Comparison of ENCODE assay signal across 20 cellular contexts in genomic region chr6:116568111-116568510, GRCh38. TPM values are rescaled to one million over a fixed set of nuclear protein-coding genes. Genes with fewer than 3 reads are reported as not detected.
DNase-seq lines count a peak whose midpoint lies in the region; ATAC-seq, FAIRE-seq and TF ChIP-seq lines count a peak whose summit lies in the region.
"Had no signal": no experiment of that assay in that cellular context is flagged by ENCODE, and none has a peak within 500 bp of the region (broad histone marks: within the 10 kb centered on the region; RNA-seq: fewer than 3 reads in every experiment).

No MANE protein-coding gene starts in this region.

- peak overlapping the region; percentile 16 for H3K4me2 ChIP-seq in GM23248 (ENCODE audit: unreplicated experiment)
- H3K4me2 ChIP-seq in endothelial cell of umbilical vein (ENCODE audit: insufficient read depth, low read length), result peak overlapping the region; percentile 16

- BruUV-seq in endothelial cell of umbilical vein (replicated peaks; lab: Mats Ljungman, UMichigan), result no TSS peak

- peaks cover 35% of the 10 kb centered on the region for H3K79me2 ChIP-seq in GM23248 (ENCODE audit: insufficient read depth)
- H3K79me2 ChIP-seq in endothelial cell of umbilical vein (ENCODE audit: control insufficient read depth, insufficient read depth, low read length), result peaks cover 28% of the 10 kb centered on the region

- H3K4me1 ChIP-seq in GM23248 (ENCODE audit: insufficient read depth) (peaks cover 39% of the 10 kb centered on the region), endothelial cell of umbilical vein (ENCODE audit: control insufficient read depth, extremely low read depth, insufficient read depth, low read length) (peaks cover 31% of the 10 kb centered on the region), small intestine (ENCODE audit: control insufficient read depth in 2 of 2, insufficient read depth in 1 of 2, low read depth in 1 of 2, low read length in 1 of 2) (peaks cover 0 to 2% of the 10 kb centered on the region in 2 donors)

- no peaks in the 10 kb centered on the region for H3K9me1 ChIP-seq in endothelial cell of umbilical vein (replicated peaks; ENCODE audit: control insufficient read depth, extremely low read depth, insufficient read depth, low read length)

- no peak for ATAC-seq in HG02610 (IDR thresholded peaks at IDR 0.05; ENCODE audit: unreplicated experiment)

- no peak for TF ChIP-seq POLR2A in endothelial cell of umbilical vein (IDR thresholded peaks at IDR 0.05; ENCODE audit: low read depth, low read length)

- dilution Hi-C loops in endothelial cell of umbilical vein (cut with MboI; ENCODE audit: extremely low pct_ligation_motif_present, low sequenced_read_pairs), result no loop called here

- peak overlapping the region; percentile 20; the same call in 1 of the 2 replicates for H3K9ac ChIP-seq in GM23248
- no peak overlapping the region for H3K9ac ChIP-seq in endothelial cell of umbilical vein (replicated peaks; ENCODE audit: extremely low read depth, insufficient read depth, low read length)

- CTCF ChIA-PET in endothelial cell of umbilical vein (lab: Charles Lee), result interaction anchor here (2.1 kb wide), 1 partner anchor 10 kb away, joined by 5 read pairs; no protein-coding TSS in a partner anchor

- intact Hi-C loops in endothelial cell of umbilical vein (cut with micrococcal nuclease), result no loop called here

- DNase-seq in AG08396 (ENCODE audit: low spot score), result peak; percentile 37
- peak; percentile 80 for DNase-seq in GM23248
- DNase-seq in endothelial cell of umbilical vein (ENCODE audit: low read depth, low spot score), result no peak
- peak; percentile 46 for DNase-seq in iris pigment epithelial cell (ENCODE audit: low read depth)
- no peak for DNase-seq in small intestine
- DNase-seq in NCI-H1417 (lab: John Stamatoyannopoulos, UW), result no peak
- DNase-seq in activated CD4-positive, alpha-beta T cell treated with anti-CD3 and anti-CD28 coated beads, Interleukin-2, amount 50 U/mL, for 1 hour, result no peak
- DNase-seq: C1 segment of cervical spinal cord, DMS79 treated with DMSO at 0.1 percent for 48 hours, NCI-H1105 treated with DMSO at 0.1 percent for 48 hours, NCI-H187, NCI-H2107, NCI-H510A treated with DMSO at 0.1 percent for 48 hours, NCI-H774, SHP77 treated with DMSO at 0.1 percent for 48 hours had no signal

- H3K4me3 ChIP-seq in GM23248 (no peak overlapping the region), endothelial cell of umbilical vein (replicated peaks in 1 of 3; ENCODE audit: insufficient read depth in 1 of 3, low read depth in 1 of 3, low read length in 3 of 3) (no peak overlapping the region), small intestine (ENCODE audit: low read depth in 1 of 2, low read length in 2 of 2) (no peak overlapping the region)

- no peaks in the 10 kb centered on the region for H4K20me1 ChIP-seq in GM23248 (ENCODE audit: insufficient read depth)
- H4K20me1 ChIP-seq in endothelial cell of umbilical vein (replicated peaks; ENCODE audit: control insufficient read depth, extremely low read depth, insufficient read depth, low read length), result no peaks in the 10 kb centered on the region

- H3K27ac ChIP-seq in GM23248 (peak overlapping the region; percentile 61), endothelial cell of umbilical vein (ENCODE audit: insufficient read depth, low read depth, low read length) (no peak overlapping the region), small intestine (ENCODE audit: low read depth in 1 of 2, low read length in 1 of 2) (no peak overlapping the region)

- no peaks in the 10 kb centered on the region for H3K9me2 ChIP-seq in GM23248 (ENCODE audit: insufficient read depth)

- H3K36me3 ChIP-seq in GM23248 (ENCODE audit: low read depth), result no peaks in the 10 kb centered on the region
- H3K36me3 ChIP-seq in endothelial cell of umbilical vein (ENCODE audit: control insufficient read depth in 2 of 2, extremely low read depth in 1 of 2, insufficient read depth in 2 of 2, low read length in 2 of 2), result no peaks in the 10 kb centered on the region
- no peaks in the 10 kb centered on the region for H3K36me3 ChIP-seq in small intestine (ENCODE audit: control insufficient read depth in 2 of 2, insufficient read depth in 2 of 2, low read length in 2 of 2)

- H3K27me3 ChIP-seq in GM23248 (replicated peaks; ENCODE audit: insufficient read depth) (no peaks in the 10 kb centered on the region), endothelial cell of umbilical vein (ENCODE audit: control insufficient read depth in 2 of 2, insufficient read depth in 2 of 2, low read length in 2 of 2) (no peaks in the 10 kb centered on the region), small intestine (ENCODE audit: control insufficient read depth in 2 of 2, insufficient read depth in 2 of 2, low read length in 2 of 2) (peaks cover 0 to 8% of the 10 kb centered on the region in 2 donors)

- in situ Hi-C loops in GM23248 (cut with MboI), result no loop called here

- peaks cover 31% of the 10 kb centered on the region for H3F3A ChIP-seq in GM23248 (ENCODE audit: insufficient read depth)

- POLR2A ChIA-PET in endothelial cell of umbilical vein (lab: Charles Lee), result no interaction called here

- no peak for TF ChIP-seq CTCF in endothelial cell of umbilical vein (IDR thresholded peaks at IDR 0.05; ENCODE audit: extremely low read depth in 1 of 2, insufficient read depth in 1 of 2, low read depth in 1 of 2, low read length in 2 of 2)

- FAIRE-seq in endothelial cell of umbilical vein (lab: Jason Lieb, UNC) (peak; percentile 67), small intestine (lab: Jason Lieb, UNC) (no peak)
- FAIRE-seq: A204.1, H1 had no signal

- H3K9me3 ChIP-seq in GM23248 (ENCODE audit: low read depth), result no peaks in the 10 kb centered on the region
- no peaks in the 10 kb centered on the region for H3K9me3 ChIP-seq in endothelial cell of umbilical vein (replicated peaks; ENCODE audit: control insufficient read depth, insufficient read depth, low read length)
- no peaks in the 10 kb centered on the region for H3K9me3 ChIP-seq in small intestine (ENCODE audit: control insufficient read depth, low read depth)

- H2AFZ ChIP-seq in GM23248, result no peak overlapping the region
- H2AFZ ChIP-seq in endothelial cell of umbilical vein (ENCODE audit: low read depth, low read length), result no peak overlapping the region

RNA-seq across cellular contexts. Expression of gene RWDD1, which starts 3.2 kb away (rescaled TPM):
- total RNA-seq in GM23248 (2014; rRNA removed; shearing (Covaris generic)), result 37.7 and 46.0 TPM in 2 replicates
- polyA plus RNA-seq in GM23248 (2016; fragmentation: Nextera tagmentation; extraction: Ambion mirVana) (102 and 112 TPM in 2 replicates), endothelial cell of umbilical vein (16.6 and 18.7 TPM in 2 replicates), small intestine (10 to 100 TPM; 37.3 to 60.2 (median 51.9) TPM)
- 37.9 and 44.2 TPM in 2 replicates for total RNA-seq in endothelial cell of umbilical vein
- polyA plus RNA-seq in endothelial cell of umbilical vein (2011; cell fraction: cytosol; rRNA removed), result 21.9 and 22.9 TPM in 2 replicates
- 5.7 and 9.0 TPM in 2 replicates for polyA plus RNA-seq in endothelial cell of umbilical vein (2011; cell fraction: nucleus; rRNA removed)
- polyA plus RNA-seq in endothelial cell of umbilical vein (2012), result 29.5 and 47.2 TPM in 2 replicates
- 9.6 and 17.3 TPM in 2 replicates for polyA minus RNA-seq in endothelial cell of umbilical vein
- polyA minus RNA-seq in endothelial cell of umbilical vein (2011; cell fraction: cytosol; rRNA and poly(A)+ RNA removed), result 11.1 TPM
- polyA minus RNA-seq in endothelial cell of umbilical vein (2011; cell fraction: nucleus; rRNA and poly(A)+ RNA removed), result 4.8 and 5.3 TPM in 2 replicates

RNA-seq across cellular contexts. Expression of gene CALHM4, which starts 14.6 kb away (rescaled TPM):
- not detected in 2 replicates for total RNA-seq in GM23248 (2014; rRNA removed; shearing (Covaris generic))
- polyA plus RNA-seq in GM23248 (2016; fragmentation: Nextera tagmentation; extraction: Ambion mirVana) (not detected in 2 replicates), endothelial cell of umbilical vein (1.2 and 1.5 TPM in 2 replicates), small intestine (not detected)
- 0.72 TPM in 1 of 2 replicates, not detected in the other for total RNA-seq in endothelial cell of umbilical vein
- 0.63 and 0.71 TPM in 2 replicates for polyA plus RNA-seq in endothelial cell of umbilical vein (2011; cell fraction: cytosol; rRNA removed)
- polyA plus RNA-seq in endothelial cell of umbilical vein (2011; cell fraction: nucleus; rRNA removed), result 1.2 TPM in 2 replicates
- polyA plus RNA-seq in endothelial cell of umbilical vein (2012), result not detected in 2 replicates
- 0.68 and 1.4 TPM in 2 replicates for polyA minus RNA-seq in endothelial cell of umbilical vein
- not detected for polyA minus RNA-seq in endothelial cell of umbilical vein (2011; cell fraction: cytosol; rRNA and poly(A)+ RNA removed)
- polyA minus RNA-seq in endothelial cell of umbilical vein (2011; cell fraction: nucleus; rRNA and poly(A)+ RNA removed), result 0.87 and 1.5 TPM in 2 replicates
- total RNA-seq: G401, H1, RPMI7951 had no signal
- polyA plus RNA-seq: H1 had no signal

RNA-seq across cellular contexts. Expression of gene TRAPPC3L, which starts 22.6 kb away (rescaled TPM):
- total RNA-seq in GM23248 (2014; rRNA removed; shearing (Covaris generic)), result 1.4 TPM in 1 of 2 replicates, not detected in the other
- polyA plus RNA-seq in GM23248 (2016; fragmentation: Nextera tagmentation; extraction: Ambion mirVana) (0.30 TPM in 1 of 2 replicates, not detected in the other), endothelial cell of umbilical vein (0.03 TPM in 1 of 2 replicates, not detected in the other), small intestine (under 1 TPM in 1 of 3 donors, not detected in 2; 0.12 TPM)
- total RNA-seq in endothelial cell of umbilical vein, result 0.38 TPM in 1 of 2 replicates, not detected in the other
- 0.11 TPM in 1 of 2 replicates, not detected in the other for polyA plus RNA-seq in endothelial cell of umbilical vein (2011; cell fraction: cytosol; rRNA removed)
- polyA plus RNA-seq in endothelial cell of umbilical vein (2011; cell fraction: nucleus; rRNA removed), result 0.15 TPM in 1 of 2 replicates, not detected in the other
- polyA plus RNA-seq in endothelial cell of umbilical vein (2012), result not detected in 2 replicates
- not detected in 2 replicates for polyA minus RNA-seq in endothelial cell of umbilical vein
- 4.5 TPM for polyA minus RNA-seq in endothelial cell of umbilical vein (2011; cell fraction: cytosol; rRNA and poly(A)+ RNA removed)
- polyA minus RNA-seq in endothelial cell of umbilical vein (2011; cell fraction: nucleus; rRNA and poly(A)+ RNA removed), result not detected in 2 replicates
- total RNA-seq: G401, H1, RPMI7951 had no signal
- polyA plus RNA-seq: H1 had no signal

RNA-seq across cellular contexts. Expression of gene RSPH4A, which starts 48.2 kb away (rescaled TPM):
- 1.0 TPM in 1 of 2 replicates, not detected in the other for total RNA-seq in GM23248 (2014; rRNA removed; shearing (Covaris generic))
- 0.15 TPM in 1 of 2 replicates, not detected in the other for polyA plus RNA-seq in GM23248 (2016; fragmentation: Nextera tagmentation; extraction: Ambion mirVana)
- total RNA-seq in endothelial cell of umbilical vein, result 0.15 and 0.18 TPM in 2 replicates
- 0.06 TPM in 1 of 2 replicates, not detected in the other for polyA plus RNA-seq in endothelial cell of umbilical vein
- polyA plus RNA-seq in endothelial cell of umbilical vein (2011; cell fraction: cytosol; rRNA removed), result 0.06 and 0.13 TPM in 2 replicates
- 0.48 and 0.53 TPM in 2 replicates for polyA plus RNA-seq in endothelial cell of umbilical vein (2011; cell fraction: nucleus; rRNA removed)
- polyA plus RNA-seq in endothelial cell of umbilical vein (2012), result 0.13 TPM in 1 of 2 replicates, not detected in the other
- not detected in 2 replicates for polyA minus RNA-seq in endothelial cell of umbilical vein
- polyA minus RNA-seq in endothelial cell of umbilical vein (2011; cell fraction: cytosol; rRNA and poly(A)+ RNA removed), result not detected
- 0.29 and 0.34 TPM in 2 replicates for polyA minus RNA-seq in endothelial cell of umbilical vein (2011; cell fraction: nucleus; rRNA and poly(A)+ RNA removed)
- under 1 TPM; 0.12 to 0.54 (median 0.22) TPM for polyA plus RNA-seq in small intestine
- total RNA-seq: RPMI7951 had no signal

RNA-seq across cellular contexts. Expression of gene CALHM5, which starts 56.7 kb away (rescaled TPM):
- 8.2 and 9.8 TPM in 2 replicates for total RNA-seq in GM23248 (2014; rRNA removed; shearing (Covaris generic))
- polyA plus RNA-seq in GM23248 (2016; fragmentation: Nextera tagmentation; extraction: Ambion mirVana) (0.51 TPM in 2 replicates), endothelial cell of umbilical vein (3.8 and 4.5 TPM in 2 replicates), small intestine (under 1 TPM; under 0.01 to 0.66 (median under 0.01) TPM)
- 6.6 and 7.1 TPM in 2 replicates for total RNA-seq in endothelial cell of umbilical vein
- 3.9 and 4.5 TPM in 2 replicates for polyA plus RNA-seq in endothelial cell of umbilical vein (2011; cell fraction: cytosol; rRNA removed)
- 3.8 and 4.1 TPM in 2 replicates for polyA plus RNA-seq in endothelial cell of umbilical vein (2011; cell fraction: nucleus; rRNA removed)
- 4.2 and 5.6 TPM in 2 replicates for polyA plus RNA-seq in endothelial cell of umbilical vein (2012)
- 13.8 TPM in 2 replicates for polyA minus RNA-seq in endothelial cell of umbilical vein
- not detected for polyA minus RNA-seq in endothelial cell of umbilical vein (2011; cell fraction: cytosol; rRNA and poly(A)+ RNA removed)
- 8.7 and 11.0 TPM in 2 replicates for polyA minus RNA-seq in endothelial cell of umbilical vein (2011; cell fraction: nucleus; rRNA and poly(A)+ RNA removed)

Comparison
In these comparisons a context has a peak if more than half of its experiments do, and no peak if none do; other contexts are left out.
1. DNase-seq: peak in AG08396 (single experiment), GM23248 (single experiment) and iris pigment epithelial cell (single experiment); none in endothelial cell of umbilical vein (single experiment), small intestine (single experiment), NCI-H1417 (0 of 3) and activated CD4-positive, alpha-beta T cell treated with anti-CD3 and anti-CD28 coated beads, Interleukin-2, amount 50 U/mL, for 1 hour (single experiment).